Comparison of ENCODE assay signal across 8 cellular contexts in the genomic region with DNA sequence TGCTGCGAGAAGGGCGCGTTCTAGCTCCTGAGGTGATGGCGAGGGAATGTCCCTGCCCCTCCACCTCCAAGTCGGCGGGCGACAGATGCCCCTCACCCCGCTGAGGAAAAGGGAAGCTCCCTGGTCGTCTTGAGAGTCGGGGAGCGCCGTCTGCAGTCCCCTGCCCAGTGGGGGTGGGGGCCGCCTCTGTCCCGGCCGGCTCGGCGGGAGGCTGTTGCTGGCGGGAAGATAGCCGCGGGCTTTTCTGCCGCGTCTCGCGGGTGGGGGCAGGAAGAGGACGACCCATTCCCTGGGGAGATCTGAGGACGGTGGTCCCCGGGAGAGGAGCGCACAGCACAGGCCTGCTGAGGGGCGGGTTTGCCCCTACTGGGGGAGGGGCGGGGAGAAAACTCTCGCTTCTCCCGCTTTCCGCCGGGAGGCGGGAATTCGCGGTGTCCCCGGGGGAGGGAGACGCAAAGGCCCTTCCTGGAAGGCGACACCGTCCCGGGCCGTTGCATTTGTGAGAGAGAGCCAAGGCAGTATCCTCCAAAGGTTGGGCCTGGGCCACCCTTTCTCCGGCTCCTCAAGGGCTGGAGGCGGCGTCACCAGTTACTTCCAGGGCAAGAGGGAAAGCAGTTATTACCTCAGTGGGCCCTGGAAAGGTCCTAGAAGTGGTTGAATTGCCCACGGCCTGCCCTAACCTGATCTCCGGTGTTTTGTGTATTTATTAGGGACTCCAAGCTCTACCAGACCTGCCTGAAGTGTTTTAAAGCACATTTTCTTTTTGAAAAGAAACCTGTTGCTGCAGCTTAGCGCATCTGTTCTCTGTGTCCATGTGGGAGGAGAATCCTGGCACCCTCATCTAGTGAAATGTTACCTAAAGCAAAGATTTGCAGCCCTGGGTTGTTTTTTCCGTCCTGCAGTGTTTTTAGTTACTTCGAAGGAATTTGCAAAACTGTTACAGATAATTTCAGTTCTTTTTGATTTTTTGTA. TPM values are rescaled to one million over a fixed set of nuclear protein-coding genes. Genes with fewer than 3 reads are reported as not detected.
DNase-seq lines count a peak whose midpoint lies in the region; ATAC-seq, FAIRE-seq and TF ChIP-seq lines count a peak whose summit lies in the region.

No MANE protein-coding gene starts in this region.

- peaks cover 47% of the 10 kb centered on the region for H3K36me3 Mint-ChIP-seq in activated naive CD4-positive, alpha-beta T cell treated with anti-CD3 and anti-CD28 coated beads, Interleukin-2, amount 10 ng/mL, durations not matched to agents 7 days and 5 days
- H3K36me3 Mint-ChIP-seq in nephron (ENCODE audit: low read depth), result peaks cover 13% of the 10 kb centered on the region

- peaks cover 64% of the 10 kb centered on the region for H3K4me1 Mint-ChIP-seq in activated naive CD4-positive, alpha-beta T cell treated with anti-CD3 and anti-CD28 coated beads, Interleukin-2, amount 10 ng/mL, durations not matched to agents 7 days and 5 days
- peaks cover 33% of the 10 kb centered on the region for H3K4me1 Mint-ChIP-seq in nephron

- peak; percentile 18 for ATAC-seq in GM21717 (IDR thresholded peaks at IDR 0.05; ENCODE audit: unreplicated experiment)

- no peaks in the 10 kb centered on the region for H3K27me3 Mint-ChIP-seq in activated naive CD4-positive, alpha-beta T cell treated with anti-CD3 and anti-CD28 coated beads, Interleukin-2, amount 10 ng/mL, durations not matched to agents 7 days and 5 days
- no peaks in the 10 kb centered on the region for H3K27me3 Mint-ChIP-seq in nephron (ENCODE audit: low read depth)

- no peak for FAIRE-seq in frontal cortex (lab: Jason Lieb, UNC)
- no peak for FAIRE-seq in urothelium cell line (lab: Jason Lieb, UNC)

- peak overlapping the region; percentile 93 for H3K27ac Mint-ChIP-seq in activated naive CD4-positive, alpha-beta T cell treated with anti-CD3 and anti-CD28 coated beads, Interleukin-2, amount 10 ng/mL, durations not matched to agents 7 days and 5 days
- H3K27ac Mint-ChIP-seq in nephron, result peak overlapping the region; percentile 91 to 93 (median 92)

- TF ChIP-seq RAD21 in Ishikawa (IDR thresholded peaks at IDR 0.05; ENCODE audit: low read depth), result no peak

- H3K4me3 Mint-ChIP-seq in activated naive CD4-positive, alpha-beta T cell treated with anti-CD3 and anti-CD28 coated beads, Interleukin-2, amount 10 ng/mL, durations not matched to agents 7 days and 5 days, result peak overlapping the region; percentile 99
- H3K4me3 Mint-ChIP-seq in nephron, result peak overlapping the region; percentile 97 to 100 (median 99)

- CTCF ChIA-PET in activated naive CD4-positive, alpha-beta T cell treated with anti-CD3 and anti-CD28 coated beads, Interleukin-2, amount 10 ng/mL, durations not matched to agents 7 days and 5 days (lab: Charles Lee), result no interaction called here

- DNase-seq in D341Med (ENCODE audit: low spot score), result peak; percentile 75
- peak; percentile 64 for DNase-seq in activated naive CD4-positive, alpha-beta T cell treated with anti-CD3 and anti-CD28 coated beads, Interleukin-2, amount 10 ng/mL, durations not matched to agents 7 days and 5 days
- peak; percentile 44 to 56 for DNase-seq in frontal cortex (ENCODE audit: low spot score in 2 of 2)
- peak; percentile 82 for DNase-seq in urothelium cell line (ENCODE audit: low spot score)

- no peak for TF ChIP-seq EP300 in Ishikawa (IDR thresholded peaks at IDR 0.05; ENCODE audit: borderline replicate concordance)

- TF ChIP-seq CTCF in nephron (IDR thresholded peaks at IDR 0.05; ENCODE audit: unreplicated experiment in 3 of 3), result no peak

- H3K9me3 Mint-ChIP-seq in activated naive CD4-positive, alpha-beta T cell treated with anti-CD3 and anti-CD28 coated beads, Interleukin-2, amount 10 ng/mL, durations not matched to agents 7 days and 5 days, result no peaks in the 10 kb centered on the region
- H3K9me3 Mint-ChIP-seq in nephron, result no peaks in the 10 kb centered on the region

TF ChIP-seq in Ishikawa, 13 proteins besides CTCF, POLR2A, EP300 and RAD21:
- TF ChIP-seq, protein P1, sequence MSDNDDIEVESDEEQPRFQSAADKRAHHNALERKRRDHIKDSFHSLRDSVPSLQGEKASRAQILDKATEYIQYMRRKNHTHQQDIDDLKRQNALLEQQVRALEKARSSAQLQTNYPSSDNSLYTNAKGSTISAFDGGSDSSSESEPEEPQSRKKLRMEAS (IDR thresholded peaks at IDR 0.05), result no peak; the same call in 1 of the 2 replicates
- TF ChIP-seq ZBTB7A (IDR thresholded peaks at IDR 0.05; ENCODE audit: low read depth) (0 out of 2 replicates have a peak, but pooled peaks have one; percentile 23), TAF1 (IDR thresholded peaks at IDR 0.05; ENCODE audit: low read depth) (peak; percentile 45)

TF ChIP-seq in PFSK-1, 5 proteins besides CTCF, POLR2A, EP300 and RAD21:
- TF ChIP-seq, protein P2, sequence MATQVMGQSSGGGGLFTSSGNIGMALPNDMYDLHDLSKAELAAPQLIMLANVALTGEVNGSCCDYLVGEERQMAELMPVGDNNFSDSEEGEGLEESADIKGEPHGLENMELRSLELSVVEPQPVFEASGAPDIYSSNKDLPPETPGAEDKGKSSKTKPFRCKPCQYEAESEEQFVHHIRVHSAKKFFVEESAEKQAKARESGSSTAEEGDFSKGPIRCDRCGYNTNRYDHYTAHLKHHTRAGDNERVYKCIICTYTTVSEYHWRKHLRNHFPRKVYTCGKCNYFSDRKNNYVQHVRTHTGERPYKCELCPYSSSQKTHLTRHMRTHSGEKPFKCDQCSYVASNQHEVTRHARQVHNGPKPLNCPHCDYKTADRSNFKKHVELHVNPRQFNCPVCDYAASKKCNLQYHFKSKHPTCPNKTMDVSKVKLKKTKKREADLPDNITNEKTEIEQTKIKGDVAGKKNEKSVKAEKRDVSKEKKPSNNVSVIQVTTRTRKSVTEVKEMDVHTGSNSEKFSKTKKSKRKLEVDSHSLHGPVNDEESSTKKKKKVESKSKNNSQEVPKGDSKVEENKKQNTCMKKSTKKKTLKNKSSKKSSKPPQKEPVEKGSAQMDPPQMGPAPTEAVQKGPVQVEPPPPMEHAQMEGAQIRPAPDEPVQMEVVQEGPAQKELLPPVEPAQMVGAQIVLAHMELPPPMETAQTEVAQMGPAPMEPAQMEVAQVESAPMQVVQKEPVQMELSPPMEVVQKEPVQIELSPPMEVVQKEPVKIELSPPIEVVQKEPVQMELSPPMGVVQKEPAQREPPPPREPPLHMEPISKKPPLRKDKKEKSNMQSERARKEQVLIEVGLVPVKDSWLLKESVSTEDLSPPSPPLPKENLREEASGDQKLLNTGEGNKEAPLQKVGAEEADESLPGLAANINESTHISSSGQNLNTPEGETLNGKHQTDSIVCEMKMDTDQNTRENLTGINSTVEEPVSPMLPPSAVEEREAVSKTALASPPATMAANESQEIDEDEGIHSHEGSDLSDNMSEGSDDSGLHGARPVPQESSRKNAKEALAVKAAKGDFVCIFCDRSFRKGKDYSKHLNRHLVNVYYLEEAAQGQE (IDR thresholded peaks at IDR 0.05; ENCODE audit: insufficient read depth in 1 of 2, low read depth in 2 of 2, low read length in 2 of 2), result no peak
- TF ChIP-seq TAF1 (IDR thresholded peaks at IDR 0.05; ENCODE audit: borderline replicate concordance, insufficient read depth, low read length), result 0 out of 2 replicates have a peak, but pooled peaks have one; percentile 16
- peak; percentile 78 for TF ChIP-seq POLR2AphosphoS5 (IDR thresholded peaks at IDR 0.05; ENCODE audit: low read depth, low read length)
- TF ChIP-seq SIN3A (IDR thresholded peaks at IDR 0.05; ENCODE audit: borderline replicate concordance, insufficient read depth, low read length), result no peak; the same call in 1 of the 2 replicates
- no peak for TF ChIP-seq FOXP2 (optimal IDR thresholded peaks at IDR 0.05; ENCODE audit: borderline replicate concordance, extremely low read depth, extremely low read length, insufficient read depth)

RNA-seq across cellular contexts. Expression of a gene that starts 0.6 kb away (rescaled TPM):
- 18.8 TPM for polyA plus RNA-seq in PFSK-1 (2012; ENCODE audit: insufficient read length, low read depth)
- total RNA-seq in frontal cortex, result 42.4 TPM

RNA-seq across cellular contexts. Expression of a gene that starts 0.9 kb away (rescaled TPM):
- polyA plus RNA-seq in PFSK-1 (2012; ENCODE audit: insufficient read length, low read depth), result 425 TPM
- 42.4 TPM for total RNA-seq in frontal cortex

RNA-seq across cellular contexts. Expression of a gene that starts 52.6 kb away (rescaled TPM):
- polyA plus RNA-seq in PFSK-1 (2012; ENCODE audit: insufficient read length, low read depth), result 4.8 TPM
- 15.5 TPM for total RNA-seq in frontal cortex

Comparison
In these comparisons a context has a peak if more than half of its experiments do, and no peak if none do; other contexts are left out.
1. Peak in every context shown above with its lines: DNase-seq and ATAC-seq.